8 cellular contexts compared by ENCODE assay signal in genomic region chr2:64865073-64865830, GRCh38.
DNase-seq lines count a peak whose midpoint lies in the region; ATAC-seq and TF ChIP-seq lines count a peak whose summit lies in the region.

No MANE protein-coding gene starts in this region.

- H3K4me1 Mint-ChIP-seq in nephron, result peaks cover 18% of the 10 kb centered on the region

- peak overlapping the region in 2 of 3 experiments; percentile 85 for H3K4me3 Mint-ChIP-seq in nephron

- H3K9me3 Mint-ChIP-seq in nephron, result no peaks in the 10 kb centered on the region

- ATAC-seq in GM19023 (IDR thresholded peaks at IDR 0.05; ENCODE audit: unreplicated experiment) (peak; percentile 67), HG03521 (IDR thresholded peaks at IDR 0.05; ENCODE audit: unreplicated experiment) (peak; percentile 54)
- ATAC-seq in stimulated activated naive CD8-positive, alpha-beta T cell treated with anti-CD3 and anti-CD28 coated beads, Interleukin-15, Interleukin-2, amounts not matched to agents 100 U/mL and 50 U/mL, for 24 hours, result peak; percentile 74

- no peaks in the 10 kb centered on the region for H3K27me3 ChIP-seq in BE2C

- H3K4me1 ChIP-seq in BE2C, result no peaks in the 10 kb centered on the region

- peak overlapping the region in 2 of 3 experiments; percentile 62 to 80 for H3K27ac Mint-ChIP-seq in nephron

- no peaks in the 10 kb centered on the region for H3K9me3 ChIP-seq in BE2C

- H3K4me3 ChIP-seq in BE2C (ENCODE audit: low read depth, low read length), result peak overlapping the region; percentile 62

- DNase-seq in BE2C (peak; percentile 60), RPMI7951 (ENCODE audit: low read depth) (peak; percentile 65), fibroblast of the conjunctiva (ENCODE audit: low read depth) (peak; percentile 56)
- peak; percentile 87 for DNase-seq in activated effector memory CD4-positive, alpha-beta T cell treated with anti-CD3 and anti-CD28 coated beads, Interleukin-2, amount 50 U/mL, for 16 hours
- peak; percentile 64 for DNase-seq in stimulated activated naive CD8-positive, alpha-beta T cell treated with anti-CD3 and anti-CD28 coated beads, Interleukin-15, Interleukin-2, amounts not matched to agents 100 U/mL and 50 U/mL, for 24 hours

- H3K36me3 Mint-ChIP-seq in nephron (ENCODE audit: low read depth), result no peaks in the 10 kb centered on the region

- H3K36me3 ChIP-seq in BE2C, result no peaks in the 10 kb centered on the region

- TF ChIP-seq CTCF in BE2C (IDR thresholded peaks at IDR 0.05; ENCODE audit: low read depth, low read length) (peak; percentile 22), nephron (IDR thresholded peaks at IDR 0.05; ENCODE audit: unreplicated experiment in 3 of 3) (peak; percentile 70 to 83 (median 72))

- H3K27me3 Mint-ChIP-seq in nephron (ENCODE audit: low read depth), result peaks cover 8% of the 10 kb centered on the region

Comparison
In these comparisons a context has a peak if more than half of its experiments do, and no peak if none do; other contexts are left out.
1. Peak in every context shown above with its lines: DNase-seq, ATAC-seq and H3K4me3 ChIP-seq.